ENCODE assay signal across 8 cellular contexts in genomic region chr22:20021196-20022181, GRCh38.
DNase-seq lines count a peak whose midpoint lies in the region; ATAC-seq and TF ChIP-seq lines count a peak whose summit lies in the region.

No MANE protein-coding gene starts in this region.

- H3K4me3 ChIP-seq in GM12865 (ENCODE audit: low read depth, low read length) (peak overlapping the region; percentile 95), Loucy (ENCODE audit: low read length, poor library complexity, severe bottlenecking) (peak overlapping the region; percentile 98), astrocyte of the spinal cord (ENCODE audit: low read depth, low read length) (peak overlapping the region; percentile 71), iPS DF 6.9 (ENCODE audit: low read length) (peak overlapping the region; percentile 80; the same call in 1 of the 2 replicates), retinal pigment epithelial cell (ENCODE audit: low read length) (peak overlapping the region; percentile 89)

- peaks cover 13% of the 10 kb centered on the region for H3K27me3 ChIP-seq in Loucy (ENCODE audit: insufficient read depth, low read length, poor library complexity, severe bottlenecking)
- H3K27me3 ChIP-seq in iPS DF 6.9 (ENCODE audit: control insufficient read depth, insufficient read depth, low read length), result peaks cover 18% of the 10 kb centered on the region

- peaks cover 28% of the 10 kb centered on the region for H3K4me1 ChIP-seq in Loucy (ENCODE audit: insufficient read depth, low read length, poor library complexity, severe bottlenecking)
- peaks cover 3% of the 10 kb centered on the region; the same call in 1 of the 2 replicates for H3K4me1 ChIP-seq in iPS DF 6.9 (ENCODE audit: control insufficient read depth, insufficient read depth, low read length)

- TF ChIP-seq CTCF in GM12865 (IDR thresholded peaks at IDR 0.05; ENCODE audit: insufficient read depth, low read depth, low read length, missing control alignments) (no peak), Loucy (conservative IDR thresholded peaks at IDR 0.05; ENCODE audit: low read length) (no peak), astrocyte of the spinal cord (IDR thresholded peaks at IDR 0.05; ENCODE audit: low read depth, low read length) (no peak), retinal pigment epithelial cell (conservative IDR thresholded peaks at IDR 0.05; ENCODE audit: low read depth, low read length) (peak; percentile 9)

- H3K36me3 ChIP-seq in Loucy (ENCODE audit: insufficient read depth, low read length), result no peaks in the 10 kb centered on the region
- no peaks in the 10 kb centered on the region for H3K36me3 ChIP-seq in iPS DF 6.9 (ENCODE audit: control insufficient read depth, insufficient read depth, low read length)

- no peaks in the 10 kb centered on the region for H3K9me3 ChIP-seq in Loucy (ENCODE audit: insufficient read depth, low read depth, low read length)
- no peaks in the 10 kb centered on the region for H3K9me3 ChIP-seq in iPS DF 6.9 (ENCODE audit: control insufficient read depth, insufficient read depth, low read length)

- peaks cover 10% of the 10 kb centered on the region for H4K20me1 ChIP-seq in Loucy (ENCODE audit: insufficient read depth, low read length, poor library complexity, severe bottlenecking)

- no peak for ATAC-seq in HG02970 (IDR thresholded peaks at IDR 0.05; ENCODE audit: low FRiP score, unreplicated experiment)

- peak overlapping the region; percentile 95 for H3K4me2 ChIP-seq in Loucy (ENCODE audit: low read depth, low read length, poor library complexity, severe bottlenecking)

- WGBS in iPS DF 6.9 (ENCODE audit: insufficient coverage, insufficient read length), result no CpG with 5 or more reads among the region's 36 CpGs

- H3K9me2 ChIP-seq in Loucy (replicated peaks; ENCODE audit: low read depth, low read length), result no peaks in the 10 kb centered on the region

- no peaks in the 10 kb centered on the region for H3F3A ChIP-seq in Loucy (ENCODE audit: low read depth)

- in situ Hi-C loops in astrocyte of the spinal cord (cut with HindIII; ENCODE audit: low sequenced_read_pairs), result no loop called here

- peak overlapping the region; percentile 66; the same call in 1 of the 2 replicates for H2AFZ ChIP-seq in Loucy (ENCODE audit: low read length)

- DNase-seq in GM12865 (ENCODE audit: low read depth) (no peak), astrocyte of the spinal cord (ENCODE audit: low read depth, low spot score) (peak; percentile 20), iPS DF 6.9 (ENCODE audit: low read depth, low spot score) (no peak), retinal pigment epithelial cell (ENCODE audit: low read depth) (peak; percentile 61), DMS153 treated with DMSO at 0.1 percent for 48 hours (lab: John Stamatoyannopoulos, UW; ENCODE audit: unreplicated experiment) (no peak), NCI-H510A (lab: John Stamatoyannopoulos, UW) (no peak)

- no peak overlapping the region for H3K27ac ChIP-seq in iPS DF 6.9 (ENCODE audit: low read length)

- H3K9ac ChIP-seq in Loucy (ENCODE audit: low read depth, low read length, poor library complexity, severe bottlenecking), result peak overlapping the region; percentile 94

- peaks cover 25% of the 10 kb centered on the region for H3K79me2 ChIP-seq in Loucy (ENCODE audit: insufficient read depth, low read length)

Comparison
In these comparisons a context has a peak if more than half of its experiments do, and no peak if none do; other contexts are left out.
1. DNase-seq: peak in astrocyte of the spinal cord (single experiment) and retinal pigment epithelial cell (single experiment); none in GM12865 (single experiment), iPS DF 6.9 (single experiment), DMS153 treated with DMSO at 0.1 percent for 48 hours (single experiment) and NCI-H510A (single experiment).
2. Peak in every context shown above with its lines, with median percentiles within 50 percentile points of each other: H3K4me3 ChIP-seq.